26 cellular contexts compared by ENCODE assay signal in genomic region chr2:197442865-197443264, GRCh38. TPM values are rescaled to one million over a fixed set of nuclear protein-coding genes. Genes with fewer than 3 reads are reported as not detected.
DNase-seq lines count a peak whose midpoint lies in the region; ATAC-seq and TF ChIP-seq lines count a peak whose summit lies in the region.
"Had no signal": no experiment of that assay in that cellular context is flagged by ENCODE, and none has a peak within 500 bp of the region (broad histone marks: within the 10 kb centered on the region; RNA-seq: fewer than 3 reads in every experiment).

No MANE protein-coding gene starts in this region.

- H3K27ac ChIP-seq in left ventricle myocardium inferior (replicated peaks): peak overlapping the region; percentile 63
- H3K27ac ChIP-seq in OCI-LY3 (ENCODE audit: low read length): no peak overlapping the region
- peak overlapping the region in 1 of 2 donors; percentile 59 for H3K27ac ChIP-seq in left lung
- H3K27ac ChIP-seq: A549, ovary had no signal

- ATAC-seq in Right ventricle myocardium inferior: no peak
- ATAC-seq in left lung: peak; percentile 64
- ATAC-seq in HG02981 (IDR thresholded peaks at IDR 0.05; ENCODE audit: unreplicated experiment): no peak
- ATAC-seq: A549, esophagus mucosa, gastrocnemius medialis, HCT116 had no signal

- no peak overlapping the region for H3K4me3 ChIP-seq in left ventricle myocardium inferior
- H3K4me3 ChIP-seq in OCI-LY3 (ENCODE audit: low read length): no peak overlapping the region
- H3K4me3 ChIP-seq in left lung: no peak overlapping the region
- H3K4me3 ChIP-seq: A549, gastrocnemius medialis, ovary, stomach, tibial nerve had no signal

- H3K36me3 ChIP-seq in left ventricle myocardium inferior: no peaks in the 10 kb centered on the region
- no peaks in the 10 kb centered on the region for H3K36me3 ChIP-seq in OCI-LY3 (replicated peaks; ENCODE audit: low read depth, low read length)
- H3K36me3 ChIP-seq in left lung: no peaks in the 10 kb centered on the region
- H3K36me3 ChIP-seq: gastrocnemius medialis, ovary, stomach, tibial nerve had no signal

- DNase-seq in left ventricle myocardium inferior: no peak
- DNase-seq in Right ventricle myocardium inferior (ENCODE audit: missing footprints): no peak
- no peak for DNase-seq in left lung
- DNase-seq in NCI-H748 (lab: John Stamatoyannopoulos, UW; ENCODE audit: unreplicated experiment): no peak
- DNase-seq in posterior vena cava (ENCODE audit: low spot score): no peak
- no peak for DNase-seq in NCI-H2081 (lab: John Stamatoyannopoulos, UW)
- DNase-seq: activated CD8-positive, alpha-beta memory T cell treated with anti-CD3 and anti-CD28 coated beads, Interleukin-2, amount 50 U/mL, for 48 hours; activated naive CD8-positive, alpha-beta T cell treated with anti-CD3 and anti-CD28 coated beads, Interleukin-2, amount 10 ng/mL, durations not matched to agents 7 days and 5 days; DMS 273 treated with DMSO at 0.1 percent for 48 hours; effector CD8-positive, alpha-beta T cell; islet precursor cell; naive B cell; NCI-H1105; NCI-H2029 treated with DMSO at 0.1 percent for 48 hours; NCI-H510A; NK-92 treated with Interleukin-12 subunit alpha and Interleukin-12 subunit beta, amount 100 ng/mL, for 24 hours; ovary; right cardiac atrium; stomach had no signal

- intact Hi-C loops in left ventricle myocardium inferior (cut with micrococcal nuclease): no loop called here
- intact Hi-C loops in Right ventricle myocardium inferior (cut with DNase I): no loop called here
- intact Hi-C loops in left lung (cut with DNase I): no loop called here
- intact Hi-C loops in posterior vena cava (cut with DNase I): no loop called here

- H2AFZ ChIP-seq in OCI-LY3 (ENCODE audit: low read depth, low read length): peak overlapping the region; percentile 36

- H3K79me2 ChIP-seq in OCI-LY3 (ENCODE audit: low read length): no peaks in the 10 kb centered on the region

- no peaks in the 10 kb centered on the region for H3K9me3 ChIP-seq in left ventricle myocardium inferior (replicated peaks)
- no peaks in the 10 kb centered on the region for H3K9me3 ChIP-seq in OCI-LY3 (ENCODE audit: insufficient read depth, low read length)
- H3K9me3 ChIP-seq in left lung: no peaks in the 10 kb centered on the region
- H3K9me3 ChIP-seq: A549, gastrocnemius medialis, ovary, stomach, tibial nerve had no signal

- H3K4me1 ChIP-seq in left ventricle myocardium inferior (no peaks in the 10 kb centered on the region), OCI-LY3 (ENCODE audit: low read length) (no peaks in the 10 kb centered on the region), left lung (peaks cover 0 to 23% of the 10 kb centered on the region in 2 donors)
- H3K4me1 ChIP-seq: A549, gastrocnemius medialis, stomach, tibial nerve had no signal

- no peak overlapping the region for H3K9ac ChIP-seq in OCI-LY3 (ENCODE audit: low read length)

- H3K27me3 ChIP-seq in left ventricle myocardium inferior (ENCODE audit: low read depth): no peaks in the 10 kb centered on the region
- H3K27me3 ChIP-seq in OCI-LY3 (ENCODE audit: low read depth, low read length): no peaks in the 10 kb centered on the region
- H3K27me3 ChIP-seq in left lung: no peaks in the 10 kb centered on the region
- H3K27me3 ChIP-seq: gastrocnemius medialis, ovary, stomach, tibial nerve had no signal

- no peaks in the 10 kb centered on the region for H4K20me1 ChIP-seq in OCI-LY3 (ENCODE audit: insufficient read depth, low read length)

- TF ChIP-seq CTCF in left ventricle myocardium inferior (IDR thresholded peaks at IDR 0.05; ENCODE audit: borderline replicate concordance) (no peak), OCI-LY3 (IDR thresholded peaks at IDR 0.05; ENCODE audit: low read depth, low read length) (no peak), left lung (IDR thresholded peaks at IDR 0.05) (no peak)

- no peak overlapping the region for H3K4me2 ChIP-seq in OCI-LY3 (ENCODE audit: low read length)
- H3K4me2 ChIP-seq: A549 had no signal

RNA-seq across cellular contexts. Expression of gene SF3B1, which starts 8.0 kb away (rescaled TPM):
- total RNA-seq in left ventricle myocardium inferior: 143 TPM
- total RNA-seq in Right ventricle myocardium inferior: 126 TPM
- 100 to 1,000 TPM; 203 to 253 TPM for total RNA-seq in left lung
- total RNA-seq in posterior vena cava: 100 to 1,000 TPM; 190 to 201 TPM

RNA-seq across cellular contexts. Expression of gene COQ10B, which starts 10.5 kb away (rescaled TPM):
- 28.2 TPM for total RNA-seq in left ventricle myocardium inferior
- 20.5 TPM for total RNA-seq in Right ventricle myocardium inferior
- total RNA-seq in left lung: 10 to 100 TPM; 26.3 to 28.3 TPM
- total RNA-seq in posterior vena cava: 10 to 100 TPM; 29.5 to 42.9 TPM

RNA-seq across cellular contexts. Expression of gene HSPD1, which starts 56.8 kb away (rescaled TPM):
- total RNA-seq in left ventricle myocardium inferior: 143 TPM
- total RNA-seq in Right ventricle myocardium inferior: 145 TPM
- 100 to 1,000 TPM; 183 to 253 TPM for total RNA-seq in left lung
- total RNA-seq in posterior vena cava: 100 to 1,000 TPM; 106 to 131 TPM

RNA-seq across cellular contexts. Expression of gene HSPE1, which starts 57.3 kb away (rescaled TPM):
- 120 TPM for total RNA-seq in left ventricle myocardium inferior
- 105 TPM for total RNA-seq in Right ventricle myocardium inferior
- total RNA-seq in left lung: 10 to 100 TPM; 90.5 to 96.7 TPM
- 10 to 100 TPM; 54.5 to 60.5 TPM for total RNA-seq in posterior vena cava
